In the genomic region with DNA sequence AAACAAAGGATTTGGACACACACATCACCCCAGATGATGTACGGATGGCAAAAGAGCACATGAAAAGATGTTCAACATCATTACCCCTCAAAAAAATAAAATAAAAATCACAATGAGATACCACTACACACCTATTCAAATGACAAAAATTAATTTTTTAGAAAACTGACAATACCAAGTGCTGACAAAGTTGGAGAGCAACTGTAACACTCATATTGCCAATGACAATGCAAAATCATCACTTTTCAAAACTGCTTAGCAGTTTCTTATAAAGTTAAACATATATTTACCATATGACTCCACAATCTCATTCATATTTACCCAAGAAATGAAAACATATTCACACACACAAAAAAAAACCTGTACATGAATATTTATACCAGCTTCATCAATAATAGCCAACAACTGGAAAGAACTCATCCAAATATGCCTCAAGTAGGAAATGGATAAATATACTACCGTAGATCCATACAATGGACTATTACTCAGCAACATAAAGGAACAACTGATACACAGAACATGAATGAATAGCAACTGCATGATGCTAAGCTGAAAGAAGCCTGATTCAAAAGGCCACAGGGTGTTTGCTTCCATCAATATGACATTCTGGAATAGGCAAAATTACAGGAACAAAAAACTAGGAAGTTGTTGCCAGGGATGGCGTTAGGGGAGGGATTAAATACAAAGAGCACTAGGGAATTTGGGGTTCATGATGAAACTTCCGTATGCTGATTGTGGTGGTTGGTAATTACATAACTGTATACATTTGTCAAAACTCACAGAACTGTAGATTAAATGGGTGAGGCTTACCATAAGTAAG, we compare ENCODE assay signal across 10 cellular contexts. TPM values are rescaled to one million over a fixed set of nuclear protein-coding genes. Genes with fewer than 3 reads are reported as not detected.
DNase-seq lines count a peak whose midpoint lies in the region; ATAC-seq and TF ChIP-seq lines count a peak whose summit lies in the region.
"Had no signal": no experiment of that assay in that cellular context is flagged by ENCODE, and none has a peak within 500 bp of the region (broad histone marks: within the 10 kb centered on the region; RNA-seq: fewer than 3 reads in every experiment).

No MANE protein-coding gene starts in this region.

- no peaks in the 10 kb centered on the region for H3K9me3 Mint-ChIP-seq in activated T-cell treated with anti-CD3 and anti-CD28 coated beads, Interleukin-2, amount 50 U/mL, for 72 hours
- no peaks in the 10 kb centered on the region for H3K9me3 Mint-ChIP-seq in stimulated activated effector memory CD8-positive, alpha-beta T cell treated with anti-CD3 and anti-CD28 coated beads, Interleukin-12 subunit alpha, Interleukin-12 subunit beta, amount 100 ng/mL, for 72 hours

- H3K4me3 Mint-ChIP-seq in activated T-cell treated with anti-CD3 and anti-CD28 coated beads, Interleukin-2, amount 50 U/mL, for 72 hours, result peak overlapping the region; percentile 86 to 92
- H3K4me3 Mint-ChIP-seq in stimulated activated effector memory CD8-positive, alpha-beta T cell treated with anti-CD3 and anti-CD28 coated beads, Interleukin-12 subunit alpha, Interleukin-12 subunit beta, amount 100 ng/mL, for 72 hours, result peak overlapping the region; percentile 69

- peaks cover 35% of the 10 kb centered on the region for H3K4me1 ChIP-seq in Panc1 (ENCODE audit: control insufficient read depth, insufficient read depth, low read length)
- H3K4me1 ChIP-seq: BE2C had no signal

- peaks cover 48% of the 10 kb centered on the region for H3K4me1 Mint-ChIP-seq in activated T-cell treated with anti-CD3 and anti-CD28 coated beads, Interleukin-2, amount 50 U/mL, for 72 hours (ENCODE audit: low read depth)
- H3K4me1 Mint-ChIP-seq in stimulated activated effector memory CD8-positive, alpha-beta T cell treated with anti-CD3 and anti-CD28 coated beads, Interleukin-12 subunit alpha, Interleukin-12 subunit beta, amount 100 ng/mL, for 72 hours, result peaks cover 25% of the 10 kb centered on the region

- TF ChIP-seq CTCF in Panc1 (IDR thresholded peaks at IDR 0.05) (no peak), dorsolateral prefrontal cortex (IDR thresholded peaks at IDR 0.05 in 54 of 56, conservative IDR thresholded peaks at IDR 0.05 in 2 of 56; ENCODE audit: low read depth in 1 of 56, partially characterized antibody in 56 of 56) (no peak)

- H3K36me3 Mint-ChIP-seq in activated T-cell treated with anti-CD3 and anti-CD28 coated beads, Interleukin-2, amount 50 U/mL, for 72 hours (ENCODE audit: insufficient read depth in 2 of 2), result peaks cover 1% of the 10 kb centered on the region in 2 donors
- H3K36me3 Mint-ChIP-seq in stimulated activated effector memory CD8-positive, alpha-beta T cell treated with anti-CD3 and anti-CD28 coated beads, Interleukin-12 subunit alpha, Interleukin-12 subunit beta, amount 100 ng/mL, for 72 hours, result peaks cover 12% of the 10 kb centered on the region

- CTCF ChIA-PET in Panc1 (lab: Charles Lee), result no interaction called here

- H3K9me3 ChIP-seq in Panc1 (ENCODE audit: control insufficient read depth, insufficient read depth, low read depth, low read length), result no peaks in the 10 kb centered on the region
- H3K9me3 ChIP-seq: BE2C had no signal

- intact Hi-C loops in Panc1 (cut with micrococcal nuclease; ENCODE audit: unreplicated experiment), result loop anchor here (10.0 kb wide), 1 partner anchor 253 kb away; a partner anchor contains a TSS
- intact Hi-C loops in dorsolateral prefrontal cortex (cut with DNase I), result loop anchor here (5.0 to 10.0 kb wide), 4 partner anchors 141 to 493 kb away; a partner anchor contains a TSS

- H3K4me3 ChIP-seq in Panc1 (ENCODE audit: low read depth in 2 of 2, low read length in 2 of 2) (peak overlapping the region; percentile 63 to 93; a peak in 3 of 4 replicates), dorsolateral prefrontal cortex (peak overlapping the region in 49 of 59 donors; percentile 59 to 95 (median 81))

- H3K27ac Mint-ChIP-seq in activated T-cell treated with anti-CD3 and anti-CD28 coated beads, Interleukin-2, amount 50 U/mL, for 72 hours, result peak overlapping the region; percentile 72
- H3K27ac Mint-ChIP-seq in stimulated activated effector memory CD8-positive, alpha-beta T cell treated with anti-CD3 and anti-CD28 coated beads, Interleukin-12 subunit alpha, Interleukin-12 subunit beta, amount 100 ng/mL, for 72 hours, result no peak overlapping the region

- in situ Hi-C loops in Panc1 (cut with HindIII; ENCODE audit: low pct_unique_long_range_greater_than_20kb, low sequenced_read_pairs), result no loop called here

- H3K27ac ChIP-seq in Panc1 (ENCODE audit: low read length) (peak overlapping the region; percentile 82), dorsolateral prefrontal cortex (peak overlapping the region in 31 of 59 donors; percentile 69 to 94 (median 86))

- DNase-seq in activated T-cell treated with anti-CD3 and anti-CD28 coated beads, Interleukin-2, amount 50 U/mL, for 72 hours, result no peak
- no peak for DNase-seq in activated T-cell treated with anti-CD3 and anti-CD28 coated beads for 4 hours
- no peak for DNase-seq in Panc1 (ENCODE audit: low read depth, low spot score)
- DNase-seq in dorsolateral prefrontal cortex, result no peak
- no peak for DNase-seq in stimulated activated effector memory CD8-positive, alpha-beta T cell treated with anti-CD3 and anti-CD28 coated beads, Interleukin-12 subunit alpha, Interleukin-12 subunit beta, amount 100 ng/mL, for 72 hours (ENCODE audit: low spot score in 2 of 2)
- DNase-seq in NCI-H1105 treated with DMSO at 0.1 percent for 48 hours (lab: John Stamatoyannopoulos, UW), result no peak
- no peak for DNase-seq in NCI-H2227 treated with DMSO at 0.1 percent for 48 hours (lab: John Stamatoyannopoulos, UW)
- DNase-seq: foreskin fibroblast had no signal

- TSS peak; percentile 82 for BruUV-seq in Panc1 (replicated peaks; lab: Mats Ljungman, UMichigan)

- H3K27me3 Mint-ChIP-seq in activated T-cell treated with anti-CD3 and anti-CD28 coated beads, Interleukin-2, amount 50 U/mL, for 72 hours (ENCODE audit: low read depth), result no peaks in the 10 kb centered on the region

- no peaks in the 10 kb centered on the region for H3K27me3 ChIP-seq in Panc1 (ENCODE audit: control insufficient read depth, insufficient read depth, low read length)
- H3K27me3 ChIP-seq in dorsolateral prefrontal cortex, result no peaks in the 10 kb centered on the region
- H3K27me3 ChIP-seq: BE2C had no signal

- POLR2A ChIA-PET in Panc1 (lab: Charles Lee), result no interaction called here

- no peaks in the 10 kb centered on the region for H3K36me3 ChIP-seq in Panc1 (ENCODE audit: control insufficient read depth, insufficient read depth, low read length)
- H3K36me3 ChIP-seq: BE2C had no signal

- ATAC-seq in activated T-cell treated with anti-CD3 and anti-CD28 coated beads, Interleukin-2, amount 50 U/mL, for 72 hours (replicated peaks in 1 of 2), result no peak
- ATAC-seq in Panc1 (no peak), HG03175 (IDR thresholded peaks at IDR 0.05; ENCODE audit: unreplicated experiment) (no peak)
- ATAC-seq in stimulated activated effector memory CD8-positive, alpha-beta T cell treated with anti-CD3 and anti-CD28 coated beads, Interleukin-12 subunit alpha, Interleukin-12 subunit beta, amount 100 ng/mL, for 72 hours, result no peak

RNA-seq across cellular contexts. Expression of a gene that starts 1.3 kb away (rescaled TPM):
- total RNA-seq in activated T-cell treated with anti-CD3 and anti-CD28 coated beads, Interleukin-2, amount 50 U/mL, for 72 hours, result under 1 TPM; 0.58 to 0.60 TPM
- 1.4 TPM for total RNA-seq in Panc1 (2021; ENCODE audit: unreplicated experiment)
- polyA plus RNA-seq in Panc1 (2012; ENCODE audit: insufficient read length), result 0.96 TPM
- total RNA-seq in dorsolateral prefrontal cortex, result 10 to 100 TPM in 34 of 120 experiments, 1 to 10 TPM in 86; 3.4 to 15.4 (median 8.8) TPM
